28 cellular contexts compared by ENCODE assay signal in the genomic region with DNA sequence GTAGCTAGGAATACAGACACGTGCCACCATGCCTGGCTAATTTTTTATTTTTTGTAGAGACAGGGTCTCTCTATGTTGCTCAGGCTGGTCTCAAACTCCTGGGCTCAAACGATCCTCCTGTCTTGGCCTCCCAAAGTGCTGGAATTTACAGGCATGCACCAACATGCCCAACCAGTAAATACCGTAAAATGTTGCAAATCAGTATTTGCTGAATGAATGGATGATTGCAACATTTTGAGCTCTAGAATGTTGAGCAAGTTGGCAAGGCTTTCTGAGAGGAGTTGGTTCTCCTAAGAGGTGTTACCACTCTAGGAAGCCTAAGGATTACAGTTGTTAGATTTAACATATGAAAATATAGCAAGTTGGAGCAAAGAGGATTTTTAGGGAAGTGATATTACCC. TPM values are rescaled to one million over a fixed set of nuclear protein-coding genes. Genes with fewer than 3 reads are reported as not detected.
A peak's percentile ranks its signal among the peaks of the same experiment; 100 is the strongest.
DNase-seq lines count a peak whose midpoint lies in the region; ATAC-seq and TF ChIP-seq lines count a peak whose summit lies in the region.
"Had no signal": no experiment of that assay in that cellular context is flagged by ENCODE, and none has a peak within 500 bp of the region (broad histone marks: within the 10 kb centered on the region; RNA-seq: fewer than 3 reads in every experiment).

No MANE protein-coding gene starts in this region.

- no peak for TF ChIP-seq POLR2A in right lobe of liver (IDR thresholded peaks at IDR 0.05)

- intact Hi-C loops in dendritic cell treated with granulocyte-macrophage colony-stimulating factor and Interleukin-4, amounts not matched to agents 40 ng/mL and 50 ng/mL, for 4 days (cut with micrococcal nuclease) = no loop called here
- intact Hi-C loops in right lobe of liver (cut with DNase I) = no loop called here

- no peak overlapping the region for H3K4me3 ChIP-seq in GM23338
- H3K4me3 ChIP-seq in right lobe of liver = no peak overlapping the region
- H3K4me3 ChIP-seq: body of pancreas, colonic mucosa, heart left ventricle, PC-9, sigmoid colon had no signal

- no peak for DNase-seq in GM23338 (ENCODE audit: low spot score)
- peak; percentile 61 for DNase-seq in NOMO-1 treated with DMSO at 0.1 percent for 48 hours (lab: John Stamatoyannopoulos, UW; ENCODE audit: unreplicated experiment)
- no peak for DNase-seq in right lobe of liver
- DNase-seq in DMS79 (lab: John Stamatoyannopoulos, UW) = no peak
- DNase-seq in occipital lobe (lab: John Stamatoyannopoulos, UW) = no peak
- DNase-seq: activated CD4-positive, alpha-beta T cell treated with anti-CD3 and anti-CD28 coated beads for 1 hour; activated CD8-positive, alpha-beta T cell treated with anti-CD3 and anti-CD28 coated beads, Interleukin-2, amount 10 ng/mL, durations not matched to agents 7 days and 5 days; activated gamma-delta T cell; activated naive CD8-positive, alpha-beta T cell treated with anti-CD3 and anti-CD28 coated beads, Interleukin-2, amount 50 U/mL, for 24 hours; activated T-cell treated with anti-CD3 and anti-CD28 coated beads for 4 hours; body of pancreas; CD4-positive, alpha-beta memory T cell; colonic mucosa; DMS 273 treated with DMSO at 0.1 percent for 48 hours; GOT3; heart left ventricle; mesenchymal stem cell; NCI-H1092; NCI-H2081; NCI-H82; PC-9; SHP77; sigmoid colon; T-cell had no signal

- no peak overlapping the region for H3K4me3 Mint-ChIP-seq in GM23338
- no peak overlapping the region for H3K4me3 Mint-ChIP-seq in dendritic cell treated with granulocyte-macrophage colony-stimulating factor and Interleukin-4, amounts not matched to agents 40 ng/mL and 50 ng/mL, for 4 days
- H3K4me3 Mint-ChIP-seq: activated CD8-positive, alpha-beta T cell treated with anti-CD3 and anti-CD28 coated beads, Interleukin-2, amount 10 ng/mL, durations not matched to agents 7 days and 5 days; activated naive CD8-positive, alpha-beta T cell treated with anti-CD3 and anti-CD28 coated beads, Interleukin-2, amount 50 U/mL, for 24 hours; CD4-positive, alpha-beta memory T cell; stimulated activated naive CD8-positive, alpha-beta T cell treated with anti-CD3 and anti-CD28 coated beads, Interleukin-15, Interleukin-2, amounts not matched to agents 100 ng/mL and 50 ng/mL, for 24 hours; T-cell had no signal

- H3K9me2 ChIP-seq in GM23338 (ENCODE audit: insufficient read depth) = no peaks in the 10 kb centered on the region

- peak overlapping the region; percentile 56 for H2AFZ ChIP-seq in GM23338
- H2AFZ ChIP-seq: PC-9 had no signal

- no peaks in the 10 kb centered on the region for H3K36me3 ChIP-seq in GM23338 (ENCODE audit: insufficient read depth)
- H3K36me3 ChIP-seq in right lobe of liver = no peaks in the 10 kb centered on the region
- H3K36me3 ChIP-seq: colonic mucosa, heart left ventricle, sigmoid colon had no signal

- TF ChIP-seq CTCF in GM23338 (conservative IDR thresholded peaks at IDR 0.05; ENCODE audit: low read depth in 2 of 2) = no peak
- TF ChIP-seq CTCF in right lobe of liver (IDR thresholded peaks at IDR 0.05) = no peak

- WGBS in right lobe of liver (ENCODE audit: insufficient coverage, low coverage, low lambda C conversion rate, missing lambda C conversion rate) = 60% methylated on average over 3 of the region's 3 CpGs

- H3K79me2 ChIP-seq in GM23338 (replicated peaks; ENCODE audit: insufficient read depth) = no peaks in the 10 kb centered on the region

- H3K27ac Mint-ChIP-seq in GM23338 = no peak overlapping the region
- H3K27ac Mint-ChIP-seq in dendritic cell treated with granulocyte-macrophage colony-stimulating factor and Interleukin-4, amounts not matched to agents 40 ng/mL and 50 ng/mL, for 4 days = peak overlapping the region; percentile 25
- H3K27ac Mint-ChIP-seq: activated CD8-positive, alpha-beta T cell treated with anti-CD3 and anti-CD28 coated beads, Interleukin-2, amount 10 ng/mL, durations not matched to agents 7 days and 5 days; activated naive CD8-positive, alpha-beta T cell treated with anti-CD3 and anti-CD28 coated beads, Interleukin-2, amount 50 U/mL, for 24 hours; CD4-positive, alpha-beta memory T cell; stimulated activated naive CD8-positive, alpha-beta T cell treated with anti-CD3 and anti-CD28 coated beads, Interleukin-15, Interleukin-2, amounts not matched to agents 100 ng/mL and 50 ng/mL, for 24 hours; T-cell had no signal

- no peaks in the 10 kb centered on the region for H3K36me3 Mint-ChIP-seq in GM23338 (ENCODE audit: low read depth)
- no peaks in the 10 kb centered on the region for H3K36me3 Mint-ChIP-seq in dendritic cell treated with granulocyte-macrophage colony-stimulating factor and Interleukin-4, amounts not matched to agents 40 ng/mL and 50 ng/mL, for 4 days (ENCODE audit: low read depth)
- H3K36me3 Mint-ChIP-seq: CD4-positive, alpha-beta memory T cell had no signal

- no peaks in the 10 kb centered on the region for H3K27me3 Mint-ChIP-seq in GM23338 (ENCODE audit: insufficient read depth, low read depth, poor library complexity)
- H3K27me3 Mint-ChIP-seq in dendritic cell treated with granulocyte-macrophage colony-stimulating factor and Interleukin-4, amounts not matched to agents 40 ng/mL and 50 ng/mL, for 4 days = no peaks in the 10 kb centered on the region
- H3K27me3 Mint-ChIP-seq: activated naive CD8-positive, alpha-beta T cell treated with anti-CD3 and anti-CD28 coated beads, Interleukin-2, amount 50 U/mL, for 24 hours; CD4-positive, alpha-beta memory T cell; stimulated activated naive CD8-positive, alpha-beta T cell treated with anti-CD3 and anti-CD28 coated beads, Interleukin-15, Interleukin-2, amounts not matched to agents 100 ng/mL and 50 ng/mL, for 24 hours; T-cell had no signal

- H4K20me1 ChIP-seq in GM23338 (replicated peaks; ENCODE audit: insufficient read depth) = no peaks in the 10 kb centered on the region

- no peak for ATAC-seq in GM23338
- peak; percentile 36 to 89 (median 82) for ATAC-seq in right lobe of liver
- ATAC-seq in esophagus mucosa = no peak
- ATAC-seq: activated CD8-positive, alpha-beta T cell treated with anti-CD3 and anti-CD28 coated beads, Interleukin-2, amount 10 ng/mL, durations not matched to agents 7 days and 5 days; activated naive CD8-positive, alpha-beta T cell treated with anti-CD3 and anti-CD28 coated beads, Interleukin-2, amount 50 U/mL, for 24 hours; body of pancreas; heart left ventricle; T-cell had no signal

- H3F3A ChIP-seq in GM23338 (replicated peaks; ENCODE audit: low read depth) = no peaks in the 10 kb centered on the region

- H3K27ac ChIP-seq in GM23338 (ENCODE audit: low read depth) (no peak overlapping the region), right lobe of liver (no peak overlapping the region)
- H3K27ac ChIP-seq: body of pancreas, colonic mucosa, heart left ventricle, KMS-11, PC-9, sigmoid colon had no signal

- no peaks in the 10 kb centered on the region for H3K9me3 ChIP-seq in right lobe of liver
- H3K9me3 ChIP-seq: body of pancreas, colonic mucosa, heart left ventricle, sigmoid colon had no signal

- H3K4me2 ChIP-seq in GM23338 = no peak overlapping the region
- H3K4me2 ChIP-seq: KMS-11, PC-9 had no signal

- H3K9me3 Mint-ChIP-seq in GM23338 = no peaks in the 10 kb centered on the region
- H3K9me3 Mint-ChIP-seq in dendritic cell treated with granulocyte-macrophage colony-stimulating factor and Interleukin-4, amounts not matched to agents 40 ng/mL and 50 ng/mL, for 4 days = no peaks in the 10 kb centered on the region
- H3K9me3 Mint-ChIP-seq: activated naive CD8-positive, alpha-beta T cell treated with anti-CD3 and anti-CD28 coated beads, Interleukin-2, amount 50 U/mL, for 24 hours; CD4-positive, alpha-beta memory T cell; stimulated activated naive CD8-positive, alpha-beta T cell treated with anti-CD3 and anti-CD28 coated beads, Interleukin-15, Interleukin-2, amounts not matched to agents 100 ng/mL and 50 ng/mL, for 24 hours; T-cell had no signal

- no peaks in the 10 kb centered on the region for H3K27me3 ChIP-seq in GM23338 (ENCODE audit: insufficient read depth)
- no peaks in the 10 kb centered on the region for H3K27me3 ChIP-seq in right lobe of liver
- H3K27me3 ChIP-seq: body of pancreas, colonic mucosa, heart left ventricle, sigmoid colon had no signal

- H3K4me1 Mint-ChIP-seq in GM23338 = peaks cover 5% of the 10 kb centered on the region
- H3K4me1 Mint-ChIP-seq in dendritic cell treated with granulocyte-macrophage colony-stimulating factor and Interleukin-4, amounts not matched to agents 40 ng/mL and 50 ng/mL, for 4 days (ENCODE audit: low read depth) = peaks cover 19% of the 10 kb centered on the region
- H3K4me1 Mint-ChIP-seq: activated naive CD8-positive, alpha-beta T cell treated with anti-CD3 and anti-CD28 coated beads, Interleukin-2, amount 50 U/mL, for 24 hours; CD4-positive, alpha-beta memory T cell; T-cell had no signal

- H3K4me1 ChIP-seq in GM23338 (ENCODE audit: insufficient read depth) (peaks cover 9% of the 10 kb centered on the region; the same call in 1 of the 2 replicates), right lobe of liver (no peaks in the 10 kb centered on the region)
- H3K4me1 ChIP-seq: body of pancreas, colonic mucosa, sigmoid colon had no signal

TF ChIP-seq in GM23338, 12 proteins besides CTCF, POLR2A, EP300 and RAD21 (continues in another document):
- TF ChIP-seq JUNB (IDR thresholded peaks at IDR 0.05; ENCODE audit: unreplicated experiment) = no peak

RNA-seq across cellular contexts. Expression of gene DMXL1, which starts 15.6 kb away (rescaled TPM):
- 40.5 and 41.7 TPM in 2 replicates for total RNA-seq in GM23338 (2014; rRNA removed; shearing (Covaris generic))
- 28.3 and 28.4 TPM in 2 replicates for polyA plus RNA-seq in GM23338 (2016; fragmentation: Nextera tagmentation; extraction: Ambion mirVana)
- 10 to 100 TPM; 19.1 to 25.6 (median 22.9) TPM for total RNA-seq in right lobe of liver
- total RNA-seq in occipital lobe = 120 TPM
- total RNA-seq in esophagus mucosa = 27.5 TPM

Comparison
In these comparisons a context has a peak if more than half of its experiments do, and no peak if none do; other contexts are left out.
1. ATAC-seq: peak in right lobe of liver (4 of 4); none in GM23338 (single experiment) and esophagus mucosa (single experiment).